Comparison of ENCODE assay signal across 27 cellular contexts in genomic region chr13:26307701-26308100, GRCh38.
"Had no signal": no experiment of that assay in that cellular context is flagged by ENCODE, and none has a peak within 500 bp of the region (broad histone marks: within the 10 kb centered on the region; RNA-seq: fewer than 3 reads in every experiment).

No MANE protein-coding gene starts in this region.

- H3K4me1 Mint-ChIP-seq: nephron, neural progenitor cell had no signal

- H3K4me3 ChIP-seq: neural progenitor cell, ovary, psoas muscle, right lobe of liver, sigmoid colon, stomach, thoracic aorta, thyroid gland, tibial nerve, upper lobe of left lung, vagina had no signal

- H3K27ac Mint-ChIP-seq: nephron; neural progenitor cell; progenitor cell of endocrine pancreas; stimulated activated effector memory CD8-positive, alpha-beta T cell treated with anti-CD3 and anti-CD28 coated beads, Interleukin-12 subunit alpha, Interleukin-12 subunit beta, amount 100 ng/mL, for 72 hours; stimulated activated naive B cell treated with anti-CD40 and anti-IgM and Interleukin-4, amounts not matched to agents 10 μg/mL and 1 μg/mL and 100 μg/mL, for 72 hours; stimulated activated naive CD8-positive, alpha-beta T cell treated with anti-CD3 and anti-CD28 coated beads, Interleukin-15, Interleukin-2, amounts not matched to agents 100 ng/mL and 50 ng/mL, for 24 hours had no signal

- H3K4me2 ChIP-seq: neural progenitor cell had no signal

- H3K36me3 ChIP-seq: neural progenitor cell, ovary, right lobe of liver, sigmoid colon, stomach, thoracic aorta, thyroid gland, upper lobe of left lung, vagina had no signal

- H3K27me3 Mint-ChIP-seq: progenitor cell of endocrine pancreas; stimulated activated naive B cell treated with anti-CD40 and anti-IgM and Interleukin-4, amounts not matched to agents 10 μg/mL and 1 μg/mL and 100 μg/mL, for 72 hours; stimulated activated naive CD8-positive, alpha-beta T cell treated with anti-CD3 and anti-CD28 coated beads, Interleukin-15, Interleukin-2, amounts not matched to agents 100 ng/mL and 50 ng/mL, for 24 hours had no signal

- FAIRE-seq: small intestine, urothelium cell line had no signal

- DNase-seq: occipital lobe; ovary; posterior cingulate gyrus; psoas muscle; right cardiac atrium; right lobe of liver; sigmoid colon; small intestine; stimulated activated CD4-positive, alpha-beta T cell treated with anti-CD3 and anti-CD28 coated beads, Interleukin-15, amount 100 ng/mL, for 24 hours; stimulated activated CD4-positive, alpha-beta T cell treated with anti-CD3 and anti-CD28 coated beads, Interleukin-2, amount 100 ng/mL, for 24 hours; stimulated activated CD4-positive, alpha-beta T cell treated with anti-CD3 and anti-CD28 coated beads, Interleukin-2, amount 100 ng/mL, for 48 hours; stimulated activated CD4-positive, alpha-beta T cell treated with anti-CD3 and anti-CD28 coated beads, Interleukin-4, amount 100 ng/mL, for 24 hours; stimulated activated naive B cell treated with anti-CD40 and anti-IgM and Interleukin-4, amounts not matched to agents 10 μg/mL and 1 μg/mL and 100 μg/mL, for 72 hours; stimulated activated naive CD4-positive, alpha-beta T cell treated with Interleukin-2 at 50 U/mL for 16 hours; stomach; thyroid gland; upper lobe of left lung had no signal

- H3K27ac ChIP-seq: neural progenitor cell, ovary, parathyroid adenoma, psoas muscle, right lobe of liver, sigmoid colon, stomach, thoracic aorta, thyroid gland, tibial nerve, upper lobe of left lung, vagina had no signal

- H3K9me3 Mint-ChIP-seq: stimulated activated effector memory CD8-positive, alpha-beta T cell treated with anti-CD3 and anti-CD28 coated beads, Interleukin-12 subunit alpha, Interleukin-12 subunit beta, amount 100 ng/mL, for 72 hours; stimulated activated naive B cell treated with anti-CD40 and anti-IgM and Interleukin-4, amounts not matched to agents 10 μg/mL and 1 μg/mL and 100 μg/mL, for 72 hours; stimulated activated naive CD8-positive, alpha-beta T cell treated with anti-CD3 and anti-CD28 coated beads, Interleukin-15, Interleukin-2, amounts not matched to agents 100 ng/mL and 50 ng/mL, for 24 hours had no signal

- H3K4me3 Mint-ChIP-seq: nephron; neural progenitor cell; stimulated activated effector memory CD8-positive, alpha-beta T cell treated with anti-CD3 and anti-CD28 coated beads, Interleukin-12 subunit alpha, Interleukin-12 subunit beta, amount 100 ng/mL, for 72 hours; stimulated activated naive B cell treated with anti-CD40 and anti-IgM and Interleukin-4, amounts not matched to agents 10 μg/mL and 1 μg/mL and 100 μg/mL, for 72 hours; stimulated activated naive CD8-positive, alpha-beta T cell treated with anti-CD3 and anti-CD28 coated beads, Interleukin-15, Interleukin-2, amounts not matched to agents 100 ng/mL and 50 ng/mL, for 24 hours had no signal

- H3K9ac ChIP-seq: neural progenitor cell, parathyroid adenoma had no signal

- H3K9me3 ChIP-seq: ovary, psoas muscle, right lobe of liver, sigmoid colon, stomach, thoracic aorta, thyroid gland, tibial nerve, upper lobe of left lung, vagina had no signal

- H2AFZ ChIP-seq: neural progenitor cell, parathyroid adenoma had no signal

- H3K36me3 Mint-ChIP-seq: stimulated activated effector memory CD8-positive, alpha-beta T cell treated with anti-CD3 and anti-CD28 coated beads, Interleukin-12 subunit alpha, Interleukin-12 subunit beta, amount 100 ng/mL, for 72 hours had no signal

- H3K4me1 ChIP-seq: neural progenitor cell, parathyroid adenoma, right lobe of liver, thyroid gland had no signal

- H3K27me3 ChIP-seq: neural progenitor cell, ovary, right lobe of liver, sigmoid colon, stomach, thyroid gland, tibial nerve, upper lobe of left lung, vagina had no signal
